In the genomic region with DNA sequence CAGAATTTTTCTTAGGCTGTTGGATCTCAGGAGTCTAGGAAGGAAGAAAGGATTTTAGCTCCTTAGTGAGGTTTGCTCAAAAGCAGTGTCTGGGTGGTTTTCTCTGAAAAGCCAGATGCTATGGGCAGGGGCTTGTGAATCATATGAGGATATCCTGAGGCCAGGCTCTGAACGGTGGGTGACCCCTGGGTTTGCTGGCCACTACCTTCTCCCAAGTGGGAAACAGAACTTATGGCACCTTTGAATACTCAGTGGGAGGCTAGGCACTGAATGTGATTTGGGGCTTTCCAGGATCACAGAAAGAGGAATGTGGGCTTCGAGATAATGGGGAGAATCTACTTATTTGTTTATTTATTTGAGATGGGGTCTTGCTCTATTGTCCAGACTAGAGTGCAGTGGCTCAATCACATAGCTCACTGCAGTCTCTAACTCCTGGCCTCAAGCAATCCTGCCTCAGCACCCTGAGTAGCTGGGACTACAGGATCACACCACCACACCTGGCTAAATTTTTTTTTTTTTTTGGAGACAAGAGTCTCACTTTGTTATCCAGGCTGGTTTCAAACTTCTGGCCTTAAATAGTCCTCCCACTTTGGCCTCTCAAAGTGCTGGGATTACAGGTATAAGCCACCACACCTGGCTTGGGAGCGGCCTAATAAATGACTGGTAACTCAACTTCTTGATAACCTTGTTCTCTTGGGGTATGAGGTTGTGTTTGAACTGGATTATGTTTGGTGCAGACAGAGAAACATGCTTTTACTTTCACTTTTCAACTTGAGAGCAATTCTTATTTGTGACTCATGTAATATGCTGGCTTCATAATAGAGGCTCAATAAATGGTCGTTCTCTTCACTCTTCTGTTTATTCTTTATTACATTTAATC, we compare ENCODE assay signal across 1 cellular context.
TF ChIP-seq lines count a peak whose summit lies in the region.

No MANE protein-coding gene starts in this region.

TF ChIP-seq in GM23338, 12 proteins besides CTCF, POLR2A, EP300 and RAD21 (continued from another document):
- TF ChIP-seq, protein P1, sequence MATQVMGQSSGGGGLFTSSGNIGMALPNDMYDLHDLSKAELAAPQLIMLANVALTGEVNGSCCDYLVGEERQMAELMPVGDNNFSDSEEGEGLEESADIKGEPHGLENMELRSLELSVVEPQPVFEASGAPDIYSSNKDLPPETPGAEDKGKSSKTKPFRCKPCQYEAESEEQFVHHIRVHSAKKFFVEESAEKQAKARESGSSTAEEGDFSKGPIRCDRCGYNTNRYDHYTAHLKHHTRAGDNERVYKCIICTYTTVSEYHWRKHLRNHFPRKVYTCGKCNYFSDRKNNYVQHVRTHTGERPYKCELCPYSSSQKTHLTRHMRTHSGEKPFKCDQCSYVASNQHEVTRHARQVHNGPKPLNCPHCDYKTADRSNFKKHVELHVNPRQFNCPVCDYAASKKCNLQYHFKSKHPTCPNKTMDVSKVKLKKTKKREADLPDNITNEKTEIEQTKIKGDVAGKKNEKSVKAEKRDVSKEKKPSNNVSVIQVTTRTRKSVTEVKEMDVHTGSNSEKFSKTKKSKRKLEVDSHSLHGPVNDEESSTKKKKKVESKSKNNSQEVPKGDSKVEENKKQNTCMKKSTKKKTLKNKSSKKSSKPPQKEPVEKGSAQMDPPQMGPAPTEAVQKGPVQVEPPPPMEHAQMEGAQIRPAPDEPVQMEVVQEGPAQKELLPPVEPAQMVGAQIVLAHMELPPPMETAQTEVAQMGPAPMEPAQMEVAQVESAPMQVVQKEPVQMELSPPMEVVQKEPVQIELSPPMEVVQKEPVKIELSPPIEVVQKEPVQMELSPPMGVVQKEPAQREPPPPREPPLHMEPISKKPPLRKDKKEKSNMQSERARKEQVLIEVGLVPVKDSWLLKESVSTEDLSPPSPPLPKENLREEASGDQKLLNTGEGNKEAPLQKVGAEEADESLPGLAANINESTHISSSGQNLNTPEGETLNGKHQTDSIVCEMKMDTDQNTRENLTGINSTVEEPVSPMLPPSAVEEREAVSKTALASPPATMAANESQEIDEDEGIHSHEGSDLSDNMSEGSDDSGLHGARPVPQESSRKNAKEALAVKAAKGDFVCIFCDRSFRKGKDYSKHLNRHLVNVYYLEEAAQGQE (IDR thresholded peaks at IDR 0.05; ENCODE audit: unreplicated experiment), result no peak
- TF ChIP-seq CREB1 (CRISPR knock-in tag; IDR thresholded peaks at IDR 0.05; ENCODE audit: low read depth), result no peak
- no peak for TF ChIP-seq POLR2AphosphoS5 (IDR thresholded peaks at IDR 0.05; ENCODE audit: low read depth)
- no peak for TF ChIP-seq NANOG (IDR thresholded peaks at IDR 0.05; ENCODE audit: borderline replicate concordance)
- TF ChIP-seq, protein P2, sequence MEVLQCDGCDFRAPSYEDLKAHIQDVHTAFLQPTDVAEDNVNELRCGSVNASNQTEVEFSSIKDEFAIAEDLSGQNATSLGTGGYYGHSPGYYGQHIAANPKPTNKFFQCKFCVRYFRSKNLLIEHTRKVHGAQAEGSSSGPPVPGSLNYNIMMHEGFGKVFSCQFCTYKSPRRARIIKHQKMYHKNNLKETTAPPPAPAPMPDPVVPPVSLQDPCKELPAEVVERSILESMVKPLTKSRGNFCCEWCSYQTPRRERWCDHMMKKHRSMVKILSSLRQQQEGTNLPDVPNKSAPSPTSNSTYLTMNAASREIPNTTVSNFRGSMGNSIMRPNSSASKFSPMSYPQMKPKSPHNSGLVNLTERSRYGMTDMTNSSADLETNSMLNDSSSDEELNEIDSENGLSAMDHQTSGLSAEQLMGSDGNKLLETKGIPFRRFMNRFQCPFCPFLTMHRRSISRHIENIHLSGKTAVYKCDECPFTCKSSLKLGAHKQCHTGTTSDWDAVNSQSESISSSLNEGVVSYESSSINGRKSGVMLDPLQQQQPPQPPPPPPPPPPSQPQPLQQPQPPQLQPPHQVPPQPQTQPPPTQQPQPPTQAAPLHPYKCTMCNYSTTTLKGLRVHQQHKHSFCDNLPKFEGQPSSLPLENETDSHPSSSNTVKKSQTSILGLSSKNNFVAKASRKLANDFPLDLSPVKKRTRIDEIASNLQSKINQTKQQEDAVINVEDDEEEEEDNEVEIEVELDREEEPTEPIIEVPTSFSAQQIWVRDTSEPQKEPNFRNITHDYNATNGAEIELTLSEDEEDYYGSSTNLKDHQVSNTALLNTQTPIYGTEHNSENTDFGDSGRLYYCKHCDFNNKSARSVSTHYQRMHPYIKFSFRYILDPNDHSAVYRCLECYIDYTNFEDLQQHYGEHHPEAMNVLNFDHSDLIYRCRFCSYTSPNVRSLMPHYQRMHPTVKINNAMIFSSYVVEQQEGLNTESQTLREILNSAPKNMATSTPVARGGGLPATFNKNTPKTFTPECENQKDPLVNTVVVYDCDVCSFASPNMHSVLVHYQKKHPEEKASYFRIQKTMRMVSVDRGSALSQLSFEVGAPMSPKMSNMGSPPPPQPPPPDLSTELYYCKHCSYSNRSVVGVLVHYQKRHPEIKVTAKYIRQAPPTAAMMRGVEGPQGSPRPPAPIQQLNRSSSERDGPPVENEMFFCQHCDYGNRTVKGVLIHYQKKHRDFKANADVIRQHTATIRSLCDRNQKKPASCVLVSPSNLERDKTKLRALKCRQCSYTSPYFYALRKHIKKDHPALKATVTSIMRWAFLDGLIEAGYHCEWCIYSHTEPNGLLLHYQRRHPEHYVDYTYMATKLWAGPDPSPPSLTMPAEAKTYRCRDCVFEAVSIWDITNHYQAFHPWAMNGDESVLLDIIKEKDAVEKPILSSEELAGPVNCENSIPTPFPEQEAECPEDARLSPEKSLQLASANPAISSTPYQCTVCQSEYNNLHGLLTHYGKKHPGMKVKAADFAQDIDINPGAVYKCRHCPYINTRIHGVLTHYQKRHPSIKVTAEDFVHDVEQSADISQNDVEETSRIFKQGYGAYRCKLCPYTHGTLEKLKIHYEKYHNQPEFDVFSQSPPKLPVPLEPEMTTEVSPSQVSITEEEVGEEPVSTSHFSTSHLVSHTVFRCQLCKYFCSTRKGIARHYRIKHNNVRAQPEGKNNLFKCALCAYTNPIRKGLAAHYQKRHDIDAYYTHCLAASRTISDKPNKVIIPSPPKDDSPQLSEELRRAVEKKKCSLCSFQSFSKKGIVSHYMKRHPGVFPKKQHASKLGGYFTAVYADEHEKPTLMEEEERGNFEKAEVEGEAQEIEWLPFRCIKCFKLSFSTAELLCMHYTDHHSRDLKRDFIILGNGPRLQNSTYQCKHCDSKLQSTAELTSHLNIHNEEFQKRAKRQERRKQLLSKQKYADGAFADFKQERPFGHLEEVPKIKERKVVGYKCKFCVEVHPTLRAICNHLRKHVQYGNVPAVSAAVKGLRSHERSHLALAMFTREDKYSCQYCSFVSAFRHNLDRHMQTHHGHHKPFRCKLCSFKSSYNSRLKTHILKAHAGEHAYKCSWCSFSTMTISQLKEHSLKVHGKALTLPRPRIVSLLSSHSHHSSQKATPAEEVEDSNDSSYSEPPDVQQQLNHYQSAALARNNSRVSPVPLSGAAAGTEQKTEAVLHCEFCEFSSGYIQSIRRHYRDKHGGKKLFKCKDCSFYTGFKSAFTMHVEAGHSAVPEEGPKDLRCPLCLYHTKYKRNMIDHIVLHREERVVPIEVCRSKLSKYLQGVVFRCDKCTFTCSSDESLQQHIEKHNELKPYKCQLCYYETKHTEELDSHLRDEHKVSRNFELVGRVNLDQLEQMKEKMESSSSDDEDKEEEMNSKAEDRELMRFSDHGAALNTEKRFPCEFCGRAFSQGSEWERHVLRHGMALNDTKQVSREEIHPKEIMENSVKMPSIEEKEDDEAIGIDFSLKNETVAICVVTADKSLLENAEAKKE (CRISPR knock-in tag; IDR thresholded peaks at IDR 0.05), result no peak
- TF ChIP-seq JUNB (IDR thresholded peaks at IDR 0.05; ENCODE audit: unreplicated experiment), result no peak
- TF ChIP-seq ZNF114 (CRISPR knock-in tag; IDR thresholded peaks at IDR 0.05), result no peak
- no peak for TF ChIP-seq STAT1 (IDR thresholded peaks at IDR 0.05; ENCODE audit: unreplicated experiment)
